Comparison of ENCODE assay signal across 20 cellular contexts in the genomic region with DNA sequence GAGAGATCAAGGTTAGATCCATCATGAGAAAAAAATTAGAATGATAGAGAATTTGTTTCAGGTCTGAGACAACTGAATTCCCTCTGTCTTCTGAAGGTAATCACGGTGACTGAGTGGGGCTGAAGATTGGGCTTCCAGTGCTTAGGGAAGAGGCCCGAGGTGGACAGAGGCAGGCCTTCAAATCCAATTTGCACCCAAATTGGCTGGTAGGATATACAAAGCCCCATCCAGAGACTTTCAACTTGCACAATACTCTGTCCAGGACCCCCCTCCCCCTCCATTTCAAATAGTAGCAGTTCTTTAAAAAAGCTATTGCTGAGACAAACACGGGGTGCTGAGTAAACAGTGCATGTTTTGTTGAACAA. TPM values are rescaled to one million over a fixed set of nuclear protein-coding genes. Genes with fewer than 3 reads are reported as not detected.
DNase-seq lines count a peak whose midpoint lies in the region; ATAC-seq and TF ChIP-seq lines count a peak whose summit lies in the region.
"Had no signal": no experiment of that assay in that cellular context is flagged by ENCODE, and none has a peak within 500 bp of the region (broad histone marks: within the 10 kb centered on the region; RNA-seq: fewer than 3 reads in every experiment).

No MANE protein-coding gene starts in this region.

- DNase-seq in NCI-H146 treated with DMSO at 0.1 percent for 48 hours (lab: John Stamatoyannopoulos, UW; ENCODE audit: unreplicated experiment) (peak; percentile 20), astrocyte of the hippocampus (ENCODE audit: low read depth, low spot score) (peak; percentile 65), GM13977 (ENCODE audit: low spot score) (no peak)
- DNase-seq: BE2C, DMS79, GOT3, Kasumi-1, NCI-H187 treated with DMSO at 0.1 percent for 48 hours, NCI-H2107, NCI-H2227 treated with DMSO at 0.1 percent for 48 hours, NCI-H510A treated with DMSO at 0.1 percent for 48 hours, NCI-H748 treated with DMSO at 0.1 percent for 48 hours, Peyer's patch had no signal

- in situ Hi-C loops in GM13977 (cut with MboI; ENCODE audit: low pct_unique_long_range_greater_than_20kb, low sequenced_read_pairs, unreplicated experiment), result loop anchor here (25.0 kb wide), 2 partner anchors 449 to 774 kb away; no protein-coding TSS in a partner anchor

- no peak for TF ChIP-seq CTCF in GM13977 (IDR thresholded peaks at IDR 0.05; ENCODE audit: extremely low read depth, insufficient read depth, missing control alignments)

- peak overlapping the region; percentile 77 for H3K27ac ChIP-seq in layer of hippocampus (ENCODE audit: low read depth, low read length)
- peak overlapping the region; percentile 90 for H3K27ac ChIP-seq in temporal lobe (ENCODE audit: low read depth, low read length)
- H3K27ac ChIP-seq: Peyer's patch had no signal

- H3K27me3 ChIP-seq in layer of hippocampus (ENCODE audit: control insufficient read depth, insufficient read depth, low read length), result peaks cover 49% of the 10 kb centered on the region

- ATAC-seq in GM18502 (IDR thresholded peaks at IDR 0.05; ENCODE audit: poor library complexity, unreplicated experiment), result no peak
- no peak for ATAC-seq in HG02981 (IDR thresholded peaks at IDR 0.05; ENCODE audit: unreplicated experiment)

RNA-seq across cellular contexts. Expression of a gene that starts 3.7 kb away (rescaled TPM):
- total RNA-seq in temporal lobe, result 54.8 TPM
- total RNA-seq: A673, MCF 10A, OCI-LY7, Peyer's patch had no signal
